Comparison of ENCODE assay signal across 8 cellular contexts in the genomic region with DNA sequence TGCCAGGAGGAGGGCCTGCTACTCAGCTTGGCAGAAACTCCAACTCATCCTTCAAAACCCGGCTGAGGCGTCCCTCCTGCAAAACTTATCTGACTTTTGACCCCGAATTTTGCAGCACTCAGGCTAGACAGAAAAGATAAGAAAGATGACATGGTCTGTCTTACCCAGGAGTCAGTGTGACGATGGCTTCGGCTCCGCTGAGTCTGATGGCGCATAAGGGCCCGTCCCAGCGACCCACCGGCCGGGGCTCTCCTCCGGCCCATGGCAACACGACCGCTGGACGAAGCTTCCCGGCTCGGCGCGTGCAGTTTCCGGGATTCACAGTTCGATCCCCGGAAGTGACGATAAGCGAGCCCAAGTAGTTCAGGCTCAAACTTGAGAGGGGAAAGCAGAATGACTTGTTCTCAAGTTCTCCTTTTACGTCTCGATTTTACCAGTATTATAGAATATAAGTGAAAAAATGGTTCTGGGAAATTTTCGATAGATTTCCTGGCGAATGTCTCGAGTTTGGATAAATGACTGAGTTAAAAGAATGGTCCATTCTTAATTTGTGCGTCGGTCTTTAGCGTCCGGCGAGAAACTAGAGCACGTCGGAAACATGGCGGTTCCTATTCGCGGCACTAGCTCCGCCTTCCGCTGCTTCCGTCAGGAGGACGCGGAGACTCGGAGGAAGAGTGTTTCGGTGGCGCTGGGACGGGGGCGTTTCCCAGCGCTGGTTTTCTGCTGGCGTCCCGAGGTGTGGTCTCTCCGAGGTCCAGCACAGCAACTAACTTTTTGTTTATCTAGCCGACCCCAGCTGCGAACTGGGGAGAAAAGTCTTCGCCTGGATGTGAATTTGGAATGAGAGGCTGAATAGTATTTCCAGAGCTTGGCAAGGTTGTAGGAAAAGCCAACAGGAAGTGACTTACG. TPM values are rescaled to one million over a fixed set of nuclear protein-coding genes. Genes with fewer than 3 reads are reported as not detected.
DNase-seq lines count a peak whose midpoint lies in the region; ATAC-seq and TF ChIP-seq lines count a peak whose summit lies in the region.

A gene (minus strand): TSS at position 292 of the 909 bp plus-strand sequence. CDS start 29 bp downstream, at position 263.

- peak within 1 kb of the TSS; percentile 99 for H3K27ac Mint-ChIP-seq in activated naive CD4-positive, alpha-beta T cell treated with anti-CD3 and anti-CD28 coated beads, Interleukin-2, amount 50 U/mL, for 24 hours

- TF ChIP-seq CTCF in suprapubic skin (IDR thresholded peaks at IDR 0.05) = no peak

- whole genome bisulfite sequencing in suprapubic skin = under 1% methylated on average over 46 of the region's 57 CpGs

- H3K27me3 Mint-ChIP-seq in activated naive CD4-positive, alpha-beta T cell treated with anti-CD3 and anti-CD28 coated beads, Interleukin-2, amount 50 U/mL, for 24 hours = no peaks in the 10 kb centered on the region

- no peaks in the 10 kb centered on the region for H3K9me3 ChIP-seq in suprapubic skin

- DNase-seq in GM04504 (ENCODE audit: low read depth) (peak; percentile 90), NCI-H1092 (lab: John Stamatoyannopoulos, UW) (peak; percentile 92), globus pallidus (ENCODE audit: low spot score) (peak; percentile 92), nucleus accumbens (lab: John Stamatoyannopoulos, UW) (peak in 55 of 56 donors; percentile 32 to 94 (median 83)), suprapubic skin (ENCODE audit: low spot score in 2 of 2) (peak; percentile 95)

- H3K36me3 Mint-ChIP-seq in activated naive CD4-positive, alpha-beta T cell treated with anti-CD3 and anti-CD28 coated beads, Interleukin-2, amount 50 U/mL, for 24 hours = peaks cover 9% of the 10 kb centered on the region

- H3K27ac ChIP-seq in suprapubic skin = peak within 1 kb of the TSS; percentile 93

- H3K4me3 ChIP-seq in suprapubic skin = peak within 1 kb of the TSS; percentile 62

- H3K4me3 Mint-ChIP-seq in activated naive CD4-positive, alpha-beta T cell treated with anti-CD3 and anti-CD28 coated beads, Interleukin-2, amount 50 U/mL, for 24 hours = peak within 1 kb of the TSS; percentile 100

- TF ChIP-seq POLR2A in suprapubic skin (IDR thresholded peaks at IDR 0.05) = peak in 1 of 2 donors; percentile 55

- H3K9me3 Mint-ChIP-seq in activated naive CD4-positive, alpha-beta T cell treated with anti-CD3 and anti-CD28 coated beads, Interleukin-2, amount 50 U/mL, for 24 hours = no peaks in the 10 kb centered on the region

- H3K36me3 ChIP-seq in suprapubic skin = no peaks in the 10 kb centered on the region

- ATAC-seq in HG02571 (IDR thresholded peaks at IDR 0.05; ENCODE audit: unreplicated experiment) (peak; percentile 80), SK-N-SH treated with all-trans-retinoic acid at 6 μM for 48 hours (peak; percentile 96)

- H3K4me1 Mint-ChIP-seq in activated naive CD4-positive, alpha-beta T cell treated with anti-CD3 and anti-CD28 coated beads, Interleukin-2, amount 50 U/mL, for 24 hours = peaks cover 60% of the 10 kb centered on the region

- peaks cover 37% of the 10 kb centered on the region for H3K4me1 ChIP-seq in suprapubic skin

- TF ChIP-seq EP300 in suprapubic skin (IDR thresholded peaks at IDR 0.05) = no peak

- no peaks in the 10 kb centered on the region for H3K27me3 ChIP-seq in suprapubic skin

TF ChIP-seq in SK-N-SH treated with all-trans-retinoic acid at 6 μM for 48 hours, 23 proteins besides CTCF, POLR2A, EP300 and RAD21 (continues in another document):
- TF ChIP-seq ZNF565 (CRISPR knock-in tag; conservative IDR thresholded peaks at IDR 0.05; ENCODE audit: low read depth) = no peak
- TF ChIP-seq, protein P1, sequence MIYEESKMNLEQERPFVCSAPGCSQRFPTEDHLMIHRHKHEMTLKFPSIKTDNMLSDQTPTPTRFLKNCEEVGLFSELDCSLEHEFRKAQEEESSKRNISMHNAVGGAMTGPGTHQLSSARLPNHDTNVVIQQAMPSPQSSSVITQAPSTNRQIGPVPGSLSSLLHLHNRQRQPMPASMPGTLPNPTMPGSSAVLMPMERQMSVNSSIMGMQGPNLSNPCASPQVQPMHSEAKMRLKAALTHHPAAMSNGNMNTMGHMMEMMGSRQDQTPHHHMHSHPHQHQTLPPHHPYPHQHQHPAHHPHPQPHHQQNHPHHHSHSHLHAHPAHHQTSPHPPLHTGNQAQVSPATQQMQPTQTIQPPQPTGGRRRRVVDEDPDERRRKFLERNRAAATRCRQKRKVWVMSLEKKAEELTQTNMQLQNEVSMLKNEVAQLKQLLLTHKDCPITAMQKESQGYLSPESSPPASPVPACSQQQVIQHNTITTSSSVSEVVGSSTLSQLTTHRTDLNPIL (CRISPR knock-in tag; IDR thresholded peaks at IDR 0.05; ENCODE audit: low read depth) = no peak
- TF ChIP-seq SNAI2 (CRISPR knock-in tag; IDR thresholded peaks at IDR 0.05) = no peak
- TF ChIP-seq, protein P2, sequence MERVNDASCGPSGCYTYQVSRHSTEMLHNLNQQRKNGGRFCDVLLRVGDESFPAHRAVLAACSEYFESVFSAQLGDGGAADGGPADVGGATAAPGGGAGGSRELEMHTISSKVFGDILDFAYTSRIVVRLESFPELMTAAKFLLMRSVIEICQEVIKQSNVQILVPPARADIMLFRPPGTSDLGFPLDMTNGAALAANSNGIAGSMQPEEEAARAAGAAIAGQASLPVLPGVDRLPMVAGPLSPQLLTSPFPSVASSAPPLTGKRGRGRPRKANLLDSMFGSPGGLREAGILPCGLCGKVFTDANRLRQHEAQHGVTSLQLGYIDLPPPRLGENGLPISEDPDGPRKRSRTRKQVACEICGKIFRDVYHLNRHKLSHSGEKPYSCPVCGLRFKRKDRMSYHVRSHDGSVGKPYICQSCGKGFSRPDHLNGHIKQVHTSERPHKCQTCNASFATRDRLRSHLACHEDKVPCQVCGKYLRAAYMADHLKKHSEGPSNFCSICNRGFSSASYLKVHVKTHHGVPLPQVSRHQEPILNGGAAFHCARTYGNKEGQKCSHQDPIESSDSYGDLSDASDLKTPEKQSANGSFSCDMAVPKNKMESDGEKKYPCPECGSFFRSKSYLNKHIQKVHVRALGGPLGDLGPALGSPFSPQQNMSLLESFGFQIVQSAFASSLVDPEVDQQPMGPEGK (CRISPR knock-in tag; IDR thresholded peaks at IDR 0.05; ENCODE audit: borderline replicate concordance) = no peak
- no peak for TF ChIP-seq ISL1 (CRISPR knock-in tag; IDR thresholded peaks at IDR 0.05)
- TF ChIP-seq GLIS3 (CRISPR knock-in tag; IDR thresholded peaks at IDR 0.05) = no peak
- no peak for TF ChIP-seq TOX (CRISPR knock-in tag; IDR thresholded peaks at IDR 0.05; ENCODE audit: borderline replicate concordance)
- peak; percentile 96 for TF ChIP-seq ZFP3 (CRISPR knock-in tag; IDR thresholded peaks at IDR 0.05)
- TF ChIP-seq ZC3H10 (CRISPR knock-in tag; IDR thresholded peaks at IDR 0.05) = no peak
- no peak for TF ChIP-seq ARNTL (CRISPR knock-in tag; IDR thresholded peaks at IDR 0.05; ENCODE audit: borderline replicate concordance, low read depth)
- TF ChIP-seq ZNF8 (CRISPR knock-in tag; IDR thresholded peaks at IDR 0.05) = no peak
- TF ChIP-seq, protein P3, sequence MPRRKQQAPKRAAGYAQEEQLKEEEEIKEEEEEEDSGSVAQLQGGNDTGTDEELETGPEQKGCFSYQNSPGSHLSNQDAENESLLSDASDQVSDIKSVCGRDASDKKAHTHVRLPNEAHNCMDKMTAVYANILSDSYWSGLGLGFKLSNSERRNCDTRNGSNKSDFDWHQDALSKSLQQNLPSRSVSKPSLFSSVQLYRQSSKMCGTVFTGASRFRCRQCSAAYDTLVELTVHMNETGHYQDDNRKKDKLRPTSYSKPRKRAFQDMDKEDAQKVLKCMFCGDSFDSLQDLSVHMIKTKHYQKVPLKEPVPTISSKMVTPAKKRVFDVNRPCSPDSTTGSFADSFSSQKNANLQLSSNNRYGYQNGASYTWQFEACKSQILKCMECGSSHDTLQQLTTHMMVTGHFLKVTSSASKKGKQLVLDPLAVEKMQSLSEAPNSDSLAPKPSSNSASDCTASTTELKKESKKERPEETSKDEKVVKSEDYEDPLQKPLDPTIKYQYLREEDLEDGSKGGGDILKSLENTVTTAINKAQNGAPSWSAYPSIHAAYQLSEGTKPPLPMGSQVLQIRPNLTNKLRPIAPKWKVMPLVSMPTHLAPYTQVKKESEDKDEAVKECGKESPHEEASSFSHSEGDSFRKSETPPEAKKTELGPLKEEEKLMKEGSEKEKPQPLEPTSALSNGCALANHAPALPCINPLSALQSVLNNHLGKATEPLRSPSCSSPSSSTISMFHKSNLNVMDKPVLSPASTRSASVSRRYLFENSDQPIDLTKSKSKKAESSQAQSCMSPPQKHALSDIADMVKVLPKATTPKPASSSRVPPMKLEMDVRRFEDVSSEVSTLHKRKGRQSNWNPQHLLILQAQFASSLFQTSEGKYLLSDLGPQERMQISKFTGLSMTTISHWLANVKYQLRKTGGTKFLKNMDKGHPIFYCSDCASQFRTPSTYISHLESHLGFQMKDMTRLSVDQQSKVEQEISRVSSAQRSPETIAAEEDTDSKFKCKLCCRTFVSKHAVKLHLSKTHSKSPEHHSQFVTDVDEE (CRISPR knock-in tag; IDR thresholded peaks at IDR 0.05) = no peak
- no peak for TF ChIP-seq BACH2 (CRISPR knock-in tag; IDR thresholded peaks at IDR 0.05; ENCODE audit: borderline replicate concordance)
- no peak for TF ChIP-seq CSDC2 (CRISPR knock-in tag; IDR thresholded peaks at IDR 0.05)
- TF ChIP-seq ZNF70 (CRISPR knock-in tag; IDR thresholded peaks at IDR 0.05) = peak; percentile 55
- TF ChIP-seq TCF4 (CRISPR knock-in tag; IDR thresholded peaks at IDR 0.05; ENCODE audit: borderline replicate concordance) = no peak
- TF ChIP-seq, protein P4, sequence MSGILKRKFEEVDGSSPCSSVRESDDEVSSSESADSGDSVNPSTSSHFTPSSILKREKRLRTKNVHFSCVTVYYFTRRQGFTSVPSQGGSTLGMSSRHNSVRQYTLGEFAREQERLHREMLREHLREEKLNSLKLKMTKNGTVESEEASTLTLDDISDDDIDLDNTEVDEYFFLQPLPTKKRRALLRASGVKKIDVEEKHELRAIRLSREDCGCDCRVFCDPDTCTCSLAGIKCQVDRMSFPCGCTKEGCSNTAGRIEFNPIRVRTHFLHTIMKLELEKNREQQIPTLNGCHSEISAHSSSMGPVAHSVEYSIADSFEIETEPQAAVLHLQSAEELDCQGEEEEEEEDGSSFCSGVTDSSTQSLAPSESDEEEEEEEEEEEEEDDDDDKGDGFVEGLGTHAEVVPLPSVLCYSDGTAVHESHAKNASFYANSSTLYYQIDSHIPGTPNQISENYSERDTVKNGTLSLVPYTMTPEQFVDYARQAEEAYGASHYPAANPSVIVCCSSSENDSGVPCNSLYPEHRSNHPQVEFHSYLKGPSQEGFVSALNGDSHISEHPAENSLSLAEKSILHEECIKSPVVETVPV (CRISPR knock-in tag; IDR thresholded peaks at IDR 0.05) = no peak
- TF ChIP-seq PPARA (CRISPR knock-in tag; IDR thresholded peaks at IDR 0.05; ENCODE audit: borderline replicate concordance) = no peak
- no peak for TF ChIP-seq ZFP30 (CRISPR knock-in tag; IDR thresholded peaks at IDR 0.05)
- TF ChIP-seq RARB (CRISPR knock-in tag; IDR thresholded peaks at IDR 0.05) = 0 out of 2 replicates have a peak, but pooled peaks have one; percentile 43
- TF ChIP-seq OSR1 (CRISPR knock-in tag; IDR thresholded peaks at IDR 0.05) = no peak
- TF ChIP-seq ESRRG (CRISPR knock-in tag; IDR thresholded peaks at IDR 0.05) = no peak

RNA-seq across cellular contexts. Expression of the gene that starts here (rescaled TPM):
- 10 to 100 TPM; 51.7 to 86.5 (median 56.6) TPM for total RNA-seq in suprapubic skin

Comparison
In these comparisons a context has a peak if more than half of its experiments do, and no peak if none do; other contexts are left out.
1. Peak in every context shown above with its lines: DNase-seq, ATAC-seq, H3K4me3 ChIP-seq and H3K27ac ChIP-seq.